In genomic region chr1:100265562-100265930, GRCh38 we compare ENCODE assay signal across 1 cellular context.
TF ChIP-seq lines count a peak whose summit lies in the region.

No MANE protein-coding gene starts in this region.

TF ChIP-seq in WTC11, 78 proteins besides CTCF, POLR2A, EP300 and RAD21 (continued from another document):
- TF ChIP-seq E2F1 (CRISPR knock-in tag; IDR thresholded peaks at IDR 0.05) (no peak), JAZF1 (CRISPR knock-in tag; IDR thresholded peaks at IDR 0.05) (no peak), ELF4 (CRISPR knock-in tag; IDR thresholded peaks at IDR 0.05; ENCODE audit: low read depth) (no peak), ZNF512 (CRISPR knock-in tag; IDR thresholded peaks at IDR 0.05; ENCODE audit: borderline replicate concordance) (no peak)
